In the genomic region with DNA sequence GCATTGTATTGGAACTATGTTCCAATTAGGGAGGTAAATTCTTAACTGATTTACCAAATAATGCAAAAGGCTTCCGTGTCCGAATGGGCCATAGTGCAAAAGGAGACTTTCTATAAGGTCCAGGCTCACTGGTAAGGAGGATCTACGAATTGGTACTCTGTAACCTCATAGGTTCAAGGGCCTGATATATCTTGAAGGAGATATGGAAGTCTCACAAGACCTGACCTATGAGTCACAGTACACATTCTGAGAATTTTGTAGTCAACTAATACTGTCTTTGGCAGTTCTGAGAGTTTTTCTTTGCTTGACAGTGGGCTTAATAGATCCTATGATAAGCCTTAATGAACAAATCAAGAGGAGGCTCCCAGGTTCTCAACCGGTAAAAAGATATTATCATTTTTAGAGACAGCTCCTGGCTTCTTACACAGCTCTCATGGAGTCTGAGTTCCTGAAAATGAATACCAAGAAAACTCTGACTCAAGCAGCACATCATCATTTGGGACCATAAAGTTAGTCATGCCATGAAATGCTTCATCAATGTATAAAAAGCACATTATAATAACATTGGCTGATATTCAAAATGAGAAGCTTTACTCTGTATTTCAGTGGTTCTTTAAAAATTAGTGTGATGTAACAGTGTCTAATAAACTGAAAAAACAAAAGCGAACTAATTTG, we compare ENCODE assay signal across 1 cellular context.
TF ChIP-seq lines count a peak whose summit lies in the region.

No MANE protein-coding gene starts in this region.

TF ChIP-seq in HepG2, 621 proteins besides CTCF, POLR2A, EP300 and RAD21 (continued from another document):
- TF ChIP-seq, protein P1, sequence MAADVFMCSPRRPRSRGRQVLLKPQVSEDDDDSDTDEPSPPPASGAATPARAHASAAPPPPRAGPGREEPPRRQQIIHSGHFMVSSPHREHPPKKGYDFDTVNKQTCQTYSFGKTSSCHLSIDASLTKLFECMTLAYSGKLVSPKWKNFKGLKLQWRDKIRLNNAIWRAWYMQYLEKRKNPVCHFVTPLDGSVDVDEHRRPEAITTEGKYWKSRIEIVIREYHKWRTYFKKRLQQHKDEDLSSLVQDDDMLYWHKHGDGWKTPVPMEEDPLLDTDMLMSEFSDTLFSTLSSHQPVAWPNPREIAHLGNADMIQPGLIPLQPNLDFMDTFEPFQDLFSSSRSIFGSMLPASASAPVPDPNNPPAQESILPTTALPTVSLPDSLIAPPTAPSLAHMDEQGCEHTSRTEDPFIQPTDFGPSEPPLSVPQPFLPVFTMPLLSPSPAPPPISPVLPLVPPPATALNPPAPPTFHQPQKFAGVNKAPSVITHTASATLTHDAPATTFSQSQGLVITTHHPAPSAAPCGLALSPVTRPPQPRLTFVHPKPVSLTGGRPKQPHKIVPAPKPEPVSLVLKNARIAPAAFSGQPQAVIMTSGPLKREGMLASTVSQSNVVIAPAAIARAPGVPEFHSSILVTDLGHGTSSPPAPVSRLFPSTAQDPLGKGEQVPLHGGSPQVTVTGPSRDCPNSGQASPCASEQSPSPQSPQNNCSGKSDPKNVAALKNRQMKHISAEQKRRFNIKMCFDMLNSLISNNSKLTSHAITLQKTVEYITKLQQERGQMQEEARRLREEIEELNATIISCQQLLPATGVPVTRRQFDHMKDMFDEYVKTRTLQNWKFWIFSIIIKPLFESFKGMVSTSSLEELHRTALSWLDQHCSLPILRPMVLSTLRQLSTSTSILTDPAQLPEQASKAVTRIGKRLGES (CRISPR knock-in tag; IDR thresholded peaks at IDR 0.05; ENCODE audit: borderline replicate concordance), result no peak
- TF ChIP-seq ZNF335 (CRISPR knock-in tag; IDR thresholded peaks at IDR 0.05) (no peak), JUNB (CRISPR knock-in tag; IDR thresholded peaks at IDR 0.05; ENCODE audit: borderline replicate concordance) (no peak), HDAC6 (IDR thresholded peaks at IDR 0.05; ENCODE audit: low read depth, low read length) (no peak)
- TF ChIP-seq, protein P2, sequence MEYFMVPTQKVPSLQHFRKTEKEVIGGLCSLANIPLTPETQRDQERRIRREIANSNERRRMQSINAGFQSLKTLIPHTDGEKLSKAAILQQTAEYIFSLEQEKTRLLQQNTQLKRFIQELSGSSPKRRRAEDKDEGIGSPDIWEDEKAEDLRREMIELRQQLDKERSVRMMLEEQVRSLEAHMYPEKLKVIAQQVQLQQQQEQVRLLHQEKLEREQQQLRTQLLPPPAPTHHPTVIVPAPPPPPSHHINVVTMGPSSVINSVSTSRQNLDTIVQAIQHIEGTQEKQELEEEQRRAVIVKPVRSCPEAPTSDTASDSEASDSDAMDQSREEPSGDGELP (IDR thresholded peaks at IDR 0.05; ENCODE audit: borderline replicate concordance, low read depth), result no peak
